Comparison of ENCODE assay signal across 8 cellular contexts in genomic region chr1:226549094-226549936, GRCh38. TPM values are rescaled to one million over a fixed set of nuclear protein-coding genes. Genes with fewer than 3 reads are reported as not detected.
DNase-seq lines count a peak whose midpoint lies in the region; ATAC-seq and TF ChIP-seq lines count a peak whose summit lies in the region.

No MANE protein-coding gene starts in this region.

- H3K4me3 ChIP-seq in A673 (ENCODE audit: low read depth, low read length, poor library complexity, severe bottlenecking) (peak overlapping the region; percentile 40), liver (ENCODE audit: low read depth in 1 of 3, low read length in 3 of 3) (peak overlapping the region in 2 of 3 donors; percentile 36 to 44), tibial artery (peak overlapping the region; percentile 57 to 69)

- no peak for TF ChIP-seq RAD21 in liver (IDR thresholded peaks at IDR 0.05)

- H3K27ac Mint-ChIP-seq in activated naive CD8-positive, alpha-beta T cell, result no peak overlapping the region

- H3K9me3 ChIP-seq in A673 (ENCODE audit: low read depth, low read length, poor library complexity, severe bottlenecking), result no peaks in the 10 kb centered on the region
- no peaks in the 10 kb centered on the region for H3K9me3 ChIP-seq in liver (ENCODE audit: control insufficient read depth in 4 of 4, low read length in 3 of 4)
- H3K9me3 ChIP-seq in tibial artery, result no peaks in the 10 kb centered on the region

- intact Hi-C loops in A673 (cut with micrococcal nuclease; ENCODE audit: unreplicated experiment), result loop anchor here (5.0 kb wide), 1 partner anchor 278 kb away; no protein-coding TSS in a partner anchor
- intact Hi-C loops in tibial artery (cut with DNase I; ENCODE audit: low total_unique reads), result no loop called here

- DNase-seq in A673 (ENCODE audit: low spot score), result peak; percentile 30
- no peak for DNase-seq in tibial artery
- DNase-seq in kidney tubule cell (ENCODE audit: low spot score), result no peak

- POLR2A ChIA-PET in A673 (lab: Charles Lee; ENCODE audit: low non-redundant PET), result no interaction called here

- H3K36me3 ChIP-seq in A673 (ENCODE audit: insufficient read depth, low read length, poor library complexity, severe bottlenecking), result no peaks in the 10 kb centered on the region
- H3K36me3 ChIP-seq in liver (ENCODE audit: control insufficient read depth in 4 of 4, insufficient read depth in 3 of 4, low read depth in 1 of 4, low read length in 3 of 4), result no peaks in the 10 kb centered on the region
- no peaks in the 10 kb centered on the region for H3K36me3 ChIP-seq in tibial artery

- H3K27me3 ChIP-seq in A673 (replicated peaks; ENCODE audit: insufficient read depth, low read depth, low read length, poor library complexity), result peaks cover 36% of the 10 kb centered on the region
- no peaks in the 10 kb centered on the region for H3K27me3 ChIP-seq in liver (ENCODE audit: control insufficient read depth in 4 of 4, insufficient read depth in 4 of 4, low read length in 3 of 4)
- no peaks in the 10 kb centered on the region for H3K27me3 ChIP-seq in tibial artery

- peaks cover 16% of the 10 kb centered on the region for H3K4me1 Mint-ChIP-seq in activated naive CD8-positive, alpha-beta T cell (ENCODE audit: low read depth)

- H3K27ac ChIP-seq in A673 (ENCODE audit: low read depth, low read length, poor library complexity, severe bottlenecking) (no peak overlapping the region), liver (ENCODE audit: low read depth in 1 of 2, low read length in 2 of 2) (no peak overlapping the region), tibial artery (peak overlapping the region; percentile 76 to 78)

- H3K4me1 ChIP-seq in A673 (ENCODE audit: insufficient read depth, low read length, poor library complexity, severe bottlenecking) (peaks cover 12% of the 10 kb centered on the region), liver (ENCODE audit: control insufficient read depth in 4 of 4, insufficient read depth in 4 of 4, low read length in 3 of 4) (peaks cover 10 to 30% (median 21%) of the 10 kb centered on the region in 4 donors), tibial artery (peaks cover 0 to 36% (median 28%) of the 10 kb centered on the region in 4 donors)

- H3K27me3 Mint-ChIP-seq in activated naive CD8-positive, alpha-beta T cell, result peaks cover 10% of the 10 kb centered on the region

- H3K9me3 Mint-ChIP-seq in activated naive CD8-positive, alpha-beta T cell (ENCODE audit: low read depth), result no peaks in the 10 kb centered on the region

- ATAC-seq in HG02610 (IDR thresholded peaks at IDR 0.05; ENCODE audit: unreplicated experiment), result peak; percentile 10
- no peak for ATAC-seq in GM19395 (IDR thresholded peaks at IDR 0.05; ENCODE audit: unreplicated experiment)
- no peak for ATAC-seq in GM19328 (IDR thresholded peaks at IDR 0.05; ENCODE audit: unreplicated experiment)

- H3K36me3 Mint-ChIP-seq in activated naive CD8-positive, alpha-beta T cell, result no peaks in the 10 kb centered on the region

- peak overlapping the region; percentile 75 for H3K4me3 Mint-ChIP-seq in activated naive CD8-positive, alpha-beta T cell

- H3K9ac ChIP-seq in liver (ENCODE audit: low read depth in 1 of 2, low read length in 2 of 2), result no peak overlapping the region

- TF ChIP-seq CTCF in A673 (conservative IDR thresholded peaks at IDR 0.05; ENCODE audit: low read depth, low read length) (no peak), liver (IDR thresholded peaks at IDR 0.05; ENCODE audit: low read depth, low read length, missing input control) (no peak), tibial artery (IDR thresholded peaks at IDR 0.05) (peak in 1 of 2 experiments; percentile 13)

- 2% methylated on average over 73 of the region's 73 CpGs for WGBS in liver

- BruUV-seq in A673 (replicated peaks; lab: Mats Ljungman, UMichigan), result no TSS peak

- CTCF ChIA-PET in A673 (lab: Charles Lee), result interaction anchor here (1.0 to 1.4 kb wide), 2 partner anchors 9 to 59 kb away, joined by 3 read pairs; no protein-coding TSS in a partner anchor

TF ChIP-seq in liver, 16 proteins besides CTCF, POLR2A, EP300 and RAD21:
- TF ChIP-seq FOXA1 (IDR thresholded peaks at IDR 0.05) (no peak), YY1 (IDR thresholded peaks at IDR 0.05) (no peak)

RNA-seq across cellular contexts. Expression of gene STUM, which starts 0.8 kb away (rescaled TPM):
- total RNA-seq in A673 (2021) (0.04 and 0.54 TPM in 2 replicates), liver (under 1 TPM; 0.08 to 0.14 TPM)
- under 1 TPM; 0.03 to 0.06 TPM for polyA plus RNA-seq in liver

Comparison
In these comparisons a context has a peak if more than half of its experiments do, and no peak if none do; other contexts are left out.
1. H3K27ac ChIP-seq: peak in tibial artery (2 of 2); none in A673 (single experiment) and liver (0 of 2).
2. Peak in every context shown above with its lines, with median percentiles within 50 percentile points of each other: H3K4me3 ChIP-seq.